Comparison of ENCODE assay signal across 27 cellular contexts in genomic region chr14:89903340-89903965, GRCh38. TPM values are rescaled to one million over a fixed set of nuclear protein-coding genes. Genes with fewer than 3 reads are reported as not detected.
DNase-seq lines count a peak whose midpoint lies in the region; ATAC-seq, FAIRE-seq and TF ChIP-seq lines count a peak whose summit lies in the region.
"Had no signal": no experiment of that assay in that cellular context is flagged by ENCODE, and none has a peak within 500 bp of the region (broad histone marks: within the 10 kb centered on the region; RNA-seq: fewer than 3 reads in every experiment).

No MANE protein-coding gene starts in this region.

- H3K4me3 ChIP-seq in CD8-positive, alpha-beta memory T cell (ENCODE audit: low read length) = no peak overlapping the region
- no peak overlapping the region for H3K4me3 ChIP-seq in astrocyte (ENCODE audit: insufficient read depth, low read depth, low read length)
- H3K4me3 ChIP-seq: ovary, right atrium auricular region, testis, uterus had no signal

- no peak overlapping the region for H2AFZ ChIP-seq in astrocyte (ENCODE audit: low read depth, low read length)

- TF ChIP-seq CTCF in astrocyte (IDR thresholded peaks at IDR 0.05; ENCODE audit: insufficient read depth, low read depth, low read length) = no peak
- no peak for TF ChIP-seq CTCF in mesothelial cell of epicardium (IDR thresholded peaks at IDR 0.05; ENCODE audit: unreplicated experiment)

- H3K27ac ChIP-seq in CD8-positive, alpha-beta memory T cell (ENCODE audit: low read depth, low read length) = no peak overlapping the region
- no peak overlapping the region for H3K27ac ChIP-seq in astrocyte (ENCODE audit: low read depth, low read length)
- H3K27ac ChIP-seq: C4-2B, foreskin keratinocyte, ovary, right atrium auricular region, testis, uterus had no signal

- H3K9me3 Mint-ChIP-seq in CD8-positive, alpha-beta memory T cell = no peaks in the 10 kb centered on the region
- no peaks in the 10 kb centered on the region for H3K9me3 Mint-ChIP-seq in astrocyte (ENCODE audit: unreplicated experiment)
- H3K9me3 Mint-ChIP-seq in mesothelial cell of epicardium = peaks cover 10% of the 10 kb centered on the region
- no peaks in the 10 kb centered on the region for H3K9me3 Mint-ChIP-seq in activated T-helper 1 cell treated with anti-CD3 and anti-CD28 coated beads, Interleukin-12 subunit alpha, Interleukin-12 subunit beta, Interleukin-2, Interleukin-4 antibody, amounts not matched to agents 30 ng/mL and 10 ng/mL and 1 ng/mL, durations not matched to agents 14 hours and 24 hours and 36 hours
- H3K9me3 Mint-ChIP-seq: HFFc6; naive B cell; stimulated activated naive B cell treated with anti-CD40 and anti-IgM and Interleukin-4, amounts not matched to agents 10 μg/mL and 1 μg/mL and 100 μg/mL, for 72 hours had no signal

- H4K20me1 ChIP-seq in astrocyte (ENCODE audit: insufficient read depth, low read length) = no peaks in the 10 kb centered on the region

- H3K27ac Mint-ChIP-seq in CD8-positive, alpha-beta memory T cell = peak overlapping the region in 1 of 8 donors; percentile 12
- no peak overlapping the region for H3K27ac Mint-ChIP-seq in astrocyte (ENCODE audit: unreplicated experiment)
- H3K27ac Mint-ChIP-seq in mesothelial cell of epicardium = peak overlapping the region; percentile 88
- no peak overlapping the region for H3K27ac Mint-ChIP-seq in activated T-helper 1 cell treated with anti-CD3 and anti-CD28 coated beads, Interleukin-12 subunit alpha, Interleukin-12 subunit beta, Interleukin-2, Interleukin-4 antibody, amounts not matched to agents 30 ng/mL and 10 ng/mL and 1 ng/mL, durations not matched to agents 14 hours and 24 hours and 36 hours
- H3K27ac Mint-ChIP-seq: activated CD8-positive, alpha-beta T cell treated with anti-CD3 and anti-CD28 coated beads, Interleukin-2, amount 10 ng/mL, durations not matched to agents 7 days and 5 days; HFFc6; stimulated activated naive B cell treated with anti-CD40 and anti-IgM and Interleukin-4, amounts not matched to agents 10 μg/mL and 1 μg/mL and 100 μg/mL, for 72 hours had no signal

- H3K4me2 ChIP-seq in astrocyte (ENCODE audit: low read length) = peak overlapping the region; percentile 19

- ATAC-seq in GM19395 (IDR thresholded peaks at IDR 0.05; ENCODE audit: unreplicated experiment) = no peak
- ATAC-seq: activated CD8-positive, alpha-beta T cell treated with anti-CD3 and anti-CD28 coated beads, Interleukin-2, amount 10 ng/mL, durations not matched to agents 7 days and 5 days; esophagus mucosa; foreskin keratinocyte; left colon; stimulated activated naive B cell treated with anti-CD40 and anti-IgM and Interleukin-4, amounts not matched to agents 10 μg/mL and 1 μg/mL and 100 μg/mL, for 72 hours had no signal

- no peaks in the 10 kb centered on the region for H3K79me2 ChIP-seq in astrocyte (ENCODE audit: insufficient read depth, low read length)

- POLR2A ChIA-PET in CD8-positive, alpha-beta memory T cell (lab: Charles Lee) = interaction anchor here (0.6 kb wide), 1 partner anchor 13 kb away, joined by 3 read pairs; no protein-coding TSS in a partner anchor

- intact Hi-C loops in activated T-helper 1 cell treated with anti-CD3 and anti-CD28 coated beads, Interleukin-12 subunit alpha, Interleukin-12 subunit beta, Interleukin-2, Interleukin-4 antibody, amounts not matched to agents 30 ng/mL and 10 ng/mL and 1 ng/mL, durations not matched to agents 14 hours and 24 hours and 36 hours (cut with micrococcal nuclease) = no loop called here

- peaks cover 3 to 8% of the 10 kb centered on the region in 2 donors for H3K27me3 Mint-ChIP-seq in CD8-positive, alpha-beta memory T cell
- H3K27me3 Mint-ChIP-seq in astrocyte (ENCODE audit: low read depth, unreplicated experiment) (no peaks in the 10 kb centered on the region), mesothelial cell of epicardium (ENCODE audit: low read depth) (no peaks in the 10 kb centered on the region)
- H3K27me3 Mint-ChIP-seq in activated T-helper 1 cell treated with anti-CD3 and anti-CD28 coated beads, Interleukin-12 subunit alpha, Interleukin-12 subunit beta, Interleukin-2, Interleukin-4 antibody, amounts not matched to agents 30 ng/mL and 10 ng/mL and 1 ng/mL, durations not matched to agents 14 hours and 24 hours and 36 hours (ENCODE audit: insufficient read depth) = peaks cover 5% of the 10 kb centered on the region
- H3K27me3 Mint-ChIP-seq: naive B cell; stimulated activated naive B cell treated with anti-CD40 and anti-IgM and Interleukin-4, amounts not matched to agents 10 μg/mL and 1 μg/mL and 100 μg/mL, for 72 hours had no signal

- H3K4me1 Mint-ChIP-seq in CD8-positive, alpha-beta memory T cell = peaks cover 13 to 28% (median 19%) of the 10 kb centered on the region in 3 donors
- H3K4me1 Mint-ChIP-seq in astrocyte (ENCODE audit: low read depth, unreplicated experiment) = peaks cover 20% of the 10 kb centered on the region
- peaks cover 33% of the 10 kb centered on the region for H3K4me1 Mint-ChIP-seq in mesothelial cell of epicardium
- peaks cover 15% of the 10 kb centered on the region for H3K4me1 Mint-ChIP-seq in activated T-helper 1 cell treated with anti-CD3 and anti-CD28 coated beads, Interleukin-12 subunit alpha, Interleukin-12 subunit beta, Interleukin-2, Interleukin-4 antibody, amounts not matched to agents 30 ng/mL and 10 ng/mL and 1 ng/mL, durations not matched to agents 14 hours and 24 hours and 36 hours (ENCODE audit: low read depth)

- H3K36me3 ChIP-seq in CD8-positive, alpha-beta memory T cell (ENCODE audit: insufficient read depth, low read length) = no peaks in the 10 kb centered on the region
- H3K36me3 ChIP-seq in astrocyte (ENCODE audit: insufficient read depth, low read length) = no peaks in the 10 kb centered on the region
- H3K36me3 ChIP-seq: ovary, right atrium auricular region, uterus had no signal

- no peaks in the 10 kb centered on the region for H3K9me3 ChIP-seq in CD8-positive, alpha-beta memory T cell (ENCODE audit: low read length)
- H3K9me3 ChIP-seq in astrocyte (ENCODE audit: insufficient read depth, low read depth, low read length) = no peaks in the 10 kb centered on the region
- H3K9me3 ChIP-seq: ovary, right atrium auricular region, testis, uterus had no signal

- H3K4me3 Mint-ChIP-seq in CD8-positive, alpha-beta memory T cell = peak overlapping the region in 6 of 7 donors; percentile 42 to 65 (median 57)
- no peak overlapping the region for H3K4me3 Mint-ChIP-seq in astrocyte (ENCODE audit: unreplicated experiment)
- H3K4me3 Mint-ChIP-seq in mesothelial cell of epicardium = peak overlapping the region; percentile 11
- H3K4me3 Mint-ChIP-seq in activated T-helper 1 cell treated with anti-CD3 and anti-CD28 coated beads, Interleukin-12 subunit alpha, Interleukin-12 subunit beta, Interleukin-2, Interleukin-4 antibody, amounts not matched to agents 30 ng/mL and 10 ng/mL and 1 ng/mL, durations not matched to agents 14 hours and 24 hours and 36 hours = no peak overlapping the region
- H3K4me3 Mint-ChIP-seq: activated CD8-positive, alpha-beta T cell treated with anti-CD3 and anti-CD28 coated beads, Interleukin-2, amount 10 ng/mL, durations not matched to agents 7 days and 5 days; HFFc6; naive B cell; stimulated activated naive B cell treated with anti-CD40 and anti-IgM and Interleukin-4, amounts not matched to agents 10 μg/mL and 1 μg/mL and 100 μg/mL, for 72 hours had no signal

- H3K27me3 ChIP-seq in CD8-positive, alpha-beta memory T cell (ENCODE audit: insufficient read depth, low read length, poor library complexity, severe bottlenecking) = no peaks in the 10 kb centered on the region
- no peaks in the 10 kb centered on the region for H3K27me3 ChIP-seq in astrocyte (ENCODE audit: insufficient read depth, low read length)
- H3K27me3 ChIP-seq: foreskin keratinocyte, ovary, right atrium auricular region, testis, uterus had no signal

- H3K4me1 ChIP-seq in CD8-positive, alpha-beta memory T cell (ENCODE audit: insufficient read depth, low read length) = no peaks in the 10 kb centered on the region
- H3K4me1 ChIP-seq in astrocyte (ENCODE audit: insufficient read depth, low read length) = peaks cover 4% of the 10 kb centered on the region
- H3K4me1 ChIP-seq: foreskin keratinocyte, right atrium auricular region, testis, uterus had no signal

- H3K9ac ChIP-seq in astrocyte (ENCODE audit: low read length) = no peak overlapping the region

- FAIRE-seq in astrocyte (lab: Jason Lieb, UNC) = no peak

- H3K36me3 Mint-ChIP-seq in CD8-positive, alpha-beta memory T cell = no peaks in the 10 kb centered on the region
- H3K36me3 Mint-ChIP-seq in astrocyte (ENCODE audit: low read depth, unreplicated experiment) = no peaks in the 10 kb centered on the region
- H3K36me3 Mint-ChIP-seq in mesothelial cell of epicardium = peaks cover 2% of the 10 kb centered on the region
- no peaks in the 10 kb centered on the region for H3K36me3 Mint-ChIP-seq in activated T-helper 1 cell treated with anti-CD3 and anti-CD28 coated beads, Interleukin-12 subunit alpha, Interleukin-12 subunit beta, Interleukin-2, Interleukin-4 antibody, amounts not matched to agents 30 ng/mL and 10 ng/mL and 1 ng/mL, durations not matched to agents 14 hours and 24 hours and 36 hours (ENCODE audit: low read depth)
- H3K36me3 Mint-ChIP-seq: naive B cell had no signal

- CTCF ChIA-PET in CD8-positive, alpha-beta memory T cell (lab: Charles Lee) = no interaction called here

- peak; percentile 9 for DNase-seq in CD1c-positive myeloid dendritic cell (ENCODE audit: extremely low spot score)
- peak in 1 of 5 donors; percentile 11 for DNase-seq in CD8-positive, alpha-beta memory T cell
- no peak for DNase-seq in astrocyte (ENCODE audit: low read depth)
- no peak for DNase-seq in mesothelial cell of epicardium (ENCODE audit: low spot score in 2 of 2, unreplicated experiment in 2 of 2)
- no peak for DNase-seq in activated T-helper 1 cell treated with anti-CD3 and anti-CD28 coated beads, Interleukin-12 subunit alpha, Interleukin-12 subunit beta, Interleukin-2, Interleukin-4 antibody, amounts not matched to agents 30 ng/mL and 10 ng/mL and 1 ng/mL, durations not matched to agents 14 hours and 24 hours and 36 hours (ENCODE audit: low spot score)
- no peak for DNase-seq in stimulated activated CD4-positive, alpha-beta T cell treated with anti-CD3 and anti-CD28 coated beads, Interleukin-4, amount 100 ng/mL, for 1 hour
- DNase-seq: activated CD8-positive, alpha-beta T cell treated with anti-CD3 and anti-CD28 coated beads, Interleukin-2, amount 10 ng/mL, durations not matched to agents 7 days and 5 days; activated naive CD4-positive, alpha-beta T cell treated with anti-CD3 and anti-CD28 coated beads, Interleukin-2, amount 50 U/mL, for 16 hours; activated T-cell treated with anti-CD3 and anti-CD28 coated beads, Interleukin-2, amount 50 U/mL, for 1 hour; effector CD8-positive, alpha-beta T cell; foreskin keratinocyte; HFFc6; KG1; left colon; MM.1S; naive B cell; NCI-H82; OCI-M1; ovary; stimulated activated CD4-positive, alpha-beta T cell treated with anti-CD3 and anti-CD28 coated beads, Interleukin-4, amount 100 ng/mL, for 24 hours; stimulated activated naive B cell treated with anti-CD40 and anti-IgM and Interleukin-4, amounts not matched to agents 10 μg/mL and 1 μg/mL and 100 μg/mL, for 72 hours; testis; uterus had no signal

RNA-seq across cellular contexts. Expression of gene EFCAB11, which starts 51.1 kb away (rescaled TPM):
- 10 to 100 TPM in 1 of 2 experiments, 1 to 10 TPM in 1; 9.8 to 12.1 TPM for total RNA-seq in CD8-positive, alpha-beta memory T cell
- polyA plus RNA-seq in CD8-positive, alpha-beta memory T cell = 2.0 TPM
- 7.5 and 7.6 TPM in 2 replicates for total RNA-seq in astrocyte
- 9.9 to 14.1 TPM (median 12.2 TPM) in 3 replicates for total RNA-seq in mesothelial cell of epicardium
- total RNA-seq in activated T-helper 1 cell treated with anti-CD3 and anti-CD28 coated beads, Interleukin-12 subunit alpha, Interleukin-12 subunit beta, Interleukin-2, Interleukin-4 antibody, amounts not matched to agents 30 ng/mL and 10 ng/mL and 1 ng/mL, durations not matched to agents 14 hours and 24 hours and 36 hours = 6.0 and 8.2 TPM in 2 replicates

RNA-seq across cellular contexts. Expression of gene TDP1, which starts 52.3 kb away (rescaled TPM):
- total RNA-seq in CD8-positive, alpha-beta memory T cell = 10 to 100 TPM; 82.2 to 84.2 TPM
- polyA plus RNA-seq in CD8-positive, alpha-beta memory T cell = 38.7 TPM
- total RNA-seq in astrocyte (16.7 and 17.0 TPM in 2 replicates), mesothelial cell of epicardium (30.6 to 34.9 TPM (median 30.8 TPM) in 3 replicates)
- 78.5 and 84.2 TPM in 2 replicates for total RNA-seq in activated T-helper 1 cell treated with anti-CD3 and anti-CD28 coated beads, Interleukin-12 subunit alpha, Interleukin-12 subunit beta, Interleukin-2, Interleukin-4 antibody, amounts not matched to agents 30 ng/mL and 10 ng/mL and 1 ng/mL, durations not matched to agents 14 hours and 24 hours and 36 hours

Comparison
In these comparisons a context has a peak if more than half of its experiments do, and no peak if none do; other contexts are left out.
1. H3K4me3 Mint-ChIP-seq: peak in CD8-positive, alpha-beta memory T cell (6 of 7) and mesothelial cell of epicardium (single experiment); none in astrocyte (single experiment) and activated T-helper 1 cell treated with anti-CD3 and anti-CD28 coated beads, Interleukin-12 subunit alpha, Interleukin-12 subunit beta, Interleukin-2, Interleukin-4 antibody, amounts not matched to agents 30 ng/mL and 10 ng/mL and 1 ng/mL, durations not matched to agents 14 hours and 24 hours and 36 hours (single experiment).